In the genomic region with DNA sequence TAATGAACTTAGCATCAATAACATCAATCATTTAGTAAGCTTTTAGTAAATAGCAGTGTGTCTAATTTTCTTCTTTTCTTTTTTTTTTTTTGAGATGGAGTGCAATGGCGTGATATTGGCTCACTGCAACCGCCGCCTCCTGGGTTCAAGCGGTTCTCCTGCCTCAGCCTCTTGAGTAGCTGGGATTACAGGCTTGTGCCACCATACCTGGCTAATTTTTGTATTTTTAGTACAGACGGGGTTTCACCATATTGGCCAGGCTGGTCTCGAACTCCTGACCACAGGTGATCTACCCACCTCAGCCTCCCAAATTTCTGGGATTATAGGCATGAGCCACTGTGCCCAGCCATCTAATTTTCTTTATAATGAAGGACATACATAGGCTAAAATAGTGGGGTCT, we compare ENCODE assay signal across 5 cellular contexts. TPM values are rescaled to one million over a fixed set of nuclear protein-coding genes. Genes with fewer than 3 reads are reported as not detected.
"Had no signal": no experiment of that assay in that cellular context is flagged by ENCODE, and none has a peak within 500 bp of the region (broad histone marks: within the 10 kb centered on the region; RNA-seq: fewer than 3 reads in every experiment).

No MANE protein-coding gene starts in this region.

RNA-seq across cellular contexts. Expression of a gene that starts 22.1 kb away (rescaled TPM):
- total RNA-seq: activated CD4-positive, alpha-beta memory T cell treated with anti-CD3 and anti-CD28 coated beads for 36 hours; activated CD4-positive, alpha-beta T cell treated with anti-CD3 and anti-CD28 coated beads, Interleukin-2, amount 10 ng/mL, durations not matched to agents 7 days and 5 days; activated T-helper 2 cell treated with anti-CD3 and anti-CD28 coated beads, Interferon-gamma antibody, Interleukin-2, Interleukin-4, amounts not matched to agents 10 μg/mL and 5 μg/mL and 100 μg/mL, durations not matched to agents 14 hours and 24 hours and 36 hours; Right ventricle myocardium inferior; T-helper 2 cell treated with Interferon-gamma antibody and Interleukin-4, amounts not matched to agents 100 ng/mL and 5 ng/mL, for 36 hours had no signal

RNA-seq across cellular contexts. Expression of a gene that starts 32.9 kb away (rescaled TPM):
- total RNA-seq: activated CD4-positive, alpha-beta memory T cell treated with anti-CD3 and anti-CD28 coated beads for 36 hours; activated CD4-positive, alpha-beta T cell treated with anti-CD3 and anti-CD28 coated beads, Interleukin-2, amount 10 ng/mL, durations not matched to agents 7 days and 5 days; activated T-helper 2 cell treated with anti-CD3 and anti-CD28 coated beads, Interferon-gamma antibody, Interleukin-2, Interleukin-4, amounts not matched to agents 10 μg/mL and 5 μg/mL and 100 μg/mL, durations not matched to agents 14 hours and 24 hours and 36 hours; Right ventricle myocardium inferior; T-helper 2 cell treated with Interferon-gamma antibody and Interleukin-4, amounts not matched to agents 100 ng/mL and 5 ng/mL, for 36 hours had no signal

RNA-seq across cellular contexts. Expression of a gene that starts 48.3 kb away (rescaled TPM):
- total RNA-seq: activated CD4-positive, alpha-beta memory T cell treated with anti-CD3 and anti-CD28 coated beads for 36 hours; activated CD4-positive, alpha-beta T cell treated with anti-CD3 and anti-CD28 coated beads, Interleukin-2, amount 10 ng/mL, durations not matched to agents 7 days and 5 days; Right ventricle myocardium inferior; T-helper 2 cell treated with Interferon-gamma antibody and Interleukin-4, amounts not matched to agents 100 ng/mL and 5 ng/mL, for 36 hours had no signal
